ENCODE assay signal across 1 cellular context in genomic region chr13:76668141-76668540, GRCh38.
TF ChIP-seq lines count a peak whose summit lies in the region.

No MANE protein-coding gene starts in this region.

TF ChIP-seq in GM23338, 12 proteins besides CTCF, POLR2A, EP300 and RAD21 (continued from another document):
- TF ChIP-seq, protein P1, sequence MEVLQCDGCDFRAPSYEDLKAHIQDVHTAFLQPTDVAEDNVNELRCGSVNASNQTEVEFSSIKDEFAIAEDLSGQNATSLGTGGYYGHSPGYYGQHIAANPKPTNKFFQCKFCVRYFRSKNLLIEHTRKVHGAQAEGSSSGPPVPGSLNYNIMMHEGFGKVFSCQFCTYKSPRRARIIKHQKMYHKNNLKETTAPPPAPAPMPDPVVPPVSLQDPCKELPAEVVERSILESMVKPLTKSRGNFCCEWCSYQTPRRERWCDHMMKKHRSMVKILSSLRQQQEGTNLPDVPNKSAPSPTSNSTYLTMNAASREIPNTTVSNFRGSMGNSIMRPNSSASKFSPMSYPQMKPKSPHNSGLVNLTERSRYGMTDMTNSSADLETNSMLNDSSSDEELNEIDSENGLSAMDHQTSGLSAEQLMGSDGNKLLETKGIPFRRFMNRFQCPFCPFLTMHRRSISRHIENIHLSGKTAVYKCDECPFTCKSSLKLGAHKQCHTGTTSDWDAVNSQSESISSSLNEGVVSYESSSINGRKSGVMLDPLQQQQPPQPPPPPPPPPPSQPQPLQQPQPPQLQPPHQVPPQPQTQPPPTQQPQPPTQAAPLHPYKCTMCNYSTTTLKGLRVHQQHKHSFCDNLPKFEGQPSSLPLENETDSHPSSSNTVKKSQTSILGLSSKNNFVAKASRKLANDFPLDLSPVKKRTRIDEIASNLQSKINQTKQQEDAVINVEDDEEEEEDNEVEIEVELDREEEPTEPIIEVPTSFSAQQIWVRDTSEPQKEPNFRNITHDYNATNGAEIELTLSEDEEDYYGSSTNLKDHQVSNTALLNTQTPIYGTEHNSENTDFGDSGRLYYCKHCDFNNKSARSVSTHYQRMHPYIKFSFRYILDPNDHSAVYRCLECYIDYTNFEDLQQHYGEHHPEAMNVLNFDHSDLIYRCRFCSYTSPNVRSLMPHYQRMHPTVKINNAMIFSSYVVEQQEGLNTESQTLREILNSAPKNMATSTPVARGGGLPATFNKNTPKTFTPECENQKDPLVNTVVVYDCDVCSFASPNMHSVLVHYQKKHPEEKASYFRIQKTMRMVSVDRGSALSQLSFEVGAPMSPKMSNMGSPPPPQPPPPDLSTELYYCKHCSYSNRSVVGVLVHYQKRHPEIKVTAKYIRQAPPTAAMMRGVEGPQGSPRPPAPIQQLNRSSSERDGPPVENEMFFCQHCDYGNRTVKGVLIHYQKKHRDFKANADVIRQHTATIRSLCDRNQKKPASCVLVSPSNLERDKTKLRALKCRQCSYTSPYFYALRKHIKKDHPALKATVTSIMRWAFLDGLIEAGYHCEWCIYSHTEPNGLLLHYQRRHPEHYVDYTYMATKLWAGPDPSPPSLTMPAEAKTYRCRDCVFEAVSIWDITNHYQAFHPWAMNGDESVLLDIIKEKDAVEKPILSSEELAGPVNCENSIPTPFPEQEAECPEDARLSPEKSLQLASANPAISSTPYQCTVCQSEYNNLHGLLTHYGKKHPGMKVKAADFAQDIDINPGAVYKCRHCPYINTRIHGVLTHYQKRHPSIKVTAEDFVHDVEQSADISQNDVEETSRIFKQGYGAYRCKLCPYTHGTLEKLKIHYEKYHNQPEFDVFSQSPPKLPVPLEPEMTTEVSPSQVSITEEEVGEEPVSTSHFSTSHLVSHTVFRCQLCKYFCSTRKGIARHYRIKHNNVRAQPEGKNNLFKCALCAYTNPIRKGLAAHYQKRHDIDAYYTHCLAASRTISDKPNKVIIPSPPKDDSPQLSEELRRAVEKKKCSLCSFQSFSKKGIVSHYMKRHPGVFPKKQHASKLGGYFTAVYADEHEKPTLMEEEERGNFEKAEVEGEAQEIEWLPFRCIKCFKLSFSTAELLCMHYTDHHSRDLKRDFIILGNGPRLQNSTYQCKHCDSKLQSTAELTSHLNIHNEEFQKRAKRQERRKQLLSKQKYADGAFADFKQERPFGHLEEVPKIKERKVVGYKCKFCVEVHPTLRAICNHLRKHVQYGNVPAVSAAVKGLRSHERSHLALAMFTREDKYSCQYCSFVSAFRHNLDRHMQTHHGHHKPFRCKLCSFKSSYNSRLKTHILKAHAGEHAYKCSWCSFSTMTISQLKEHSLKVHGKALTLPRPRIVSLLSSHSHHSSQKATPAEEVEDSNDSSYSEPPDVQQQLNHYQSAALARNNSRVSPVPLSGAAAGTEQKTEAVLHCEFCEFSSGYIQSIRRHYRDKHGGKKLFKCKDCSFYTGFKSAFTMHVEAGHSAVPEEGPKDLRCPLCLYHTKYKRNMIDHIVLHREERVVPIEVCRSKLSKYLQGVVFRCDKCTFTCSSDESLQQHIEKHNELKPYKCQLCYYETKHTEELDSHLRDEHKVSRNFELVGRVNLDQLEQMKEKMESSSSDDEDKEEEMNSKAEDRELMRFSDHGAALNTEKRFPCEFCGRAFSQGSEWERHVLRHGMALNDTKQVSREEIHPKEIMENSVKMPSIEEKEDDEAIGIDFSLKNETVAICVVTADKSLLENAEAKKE (CRISPR knock-in tag; IDR thresholded peaks at IDR 0.05) = no peak
- TF ChIP-seq POLR2AphosphoS5 (IDR thresholded peaks at IDR 0.05; ENCODE audit: low read depth) = no peak
- TF ChIP-seq EZH2phosphoT487 (IDR thresholded peaks at IDR 0.05; ENCODE audit: unreplicated experiment) = no peak
- TF ChIP-seq ZNF331 (CRISPR knock-in tag; IDR thresholded peaks at IDR 0.05; ENCODE audit: low read depth) = no peak
- TF ChIP-seq ETS1 (IDR thresholded peaks at IDR 0.05) = no peak
- TF ChIP-seq CREB1 (CRISPR knock-in tag; IDR thresholded peaks at IDR 0.05; ENCODE audit: low read depth) = no peak
- TF ChIP-seq NANOG (IDR thresholded peaks at IDR 0.05; ENCODE audit: borderline replicate concordance) = no peak
- TF ChIP-seq STAT1 (IDR thresholded peaks at IDR 0.05; ENCODE audit: unreplicated experiment) = no peak
- TF ChIP-seq JUNB (IDR thresholded peaks at IDR 0.05; ENCODE audit: unreplicated experiment) = no peak
- no peak for TF ChIP-seq ZNF114 (CRISPR knock-in tag; IDR thresholded peaks at IDR 0.05)
